ENCODE assay signal across 25 cellular contexts in genomic region chr9:82882133-82882532, GRCh38.
A peak's percentile ranks its signal among the peaks of the same experiment; 100 is the strongest.
DNase-seq lines count a peak whose midpoint lies in the region; ATAC-seq and TF ChIP-seq lines count a peak whose summit lies in the region.
"Had no signal": no experiment of that assay in that cellular context is flagged by ENCODE, and none has a peak within 500 bp of the region (broad histone marks: within the 10 kb centered on the region; RNA-seq: fewer than 3 reads in every experiment).

No MANE protein-coding gene starts in this region.

- H4K8ac ChIP-seq in mesenchymal stem cell (ENCODE audit: low read length) = no peak overlapping the region

- H2BK5ac ChIP-seq in mesenchymal stem cell (ENCODE audit: low read depth, low read length, poor library complexity, severe bottlenecking) = no peak overlapping the region

- 77 to 82% methylated on average over 1 of the region's 1 CpG for WGBS in GM23248 (ENCODE audit: low coverage in 1 of 2, low lambda C conversion rate in 2 of 2, missing lambda C conversion rate in 2 of 2), 2 experiments
- WGBS in endodermal cell (ENCODE audit: insufficient coverage in 1 of 2, insufficient read length in 1 of 2), 2 experiments = 92 to 100% methylated on average over 1 of the region's 1 CpG
- WGBS in mesenchymal stem cell = 100% methylated on average over 1 of the region's 1 CpG
- WGBS in testis, 2 donors = 100% methylated on average over 1 of the region's 1 CpG

- H3K36me3 ChIP-seq in GM23248 (ENCODE audit: low read depth) = no peaks in the 10 kb centered on the region
- H3K36me3 ChIP-seq in PC-3 (ENCODE audit: low read depth, low read length) = no peaks in the 10 kb centered on the region
- H3K36me3 ChIP-seq in endodermal cell (ENCODE audit: control insufficient read depth, insufficient read depth, low read length) = no peaks in the 10 kb centered on the region
- H3K36me3 ChIP-seq in mesenchymal stem cell (ENCODE audit: control insufficient read depth in 1 of 2, insufficient read depth in 2 of 2, low read depth in 1 of 2, low read length in 2 of 2) = no peaks in the 10 kb centered on the region
- no peaks in the 10 kb centered on the region for H3K36me3 ChIP-seq in testis (ENCODE audit: low read depth, missing control alignments)
- H3K36me3 ChIP-seq: esophagus muscularis mucosa, tibial artery had no signal

- H3K9me2 ChIP-seq in GM23248 (ENCODE audit: insufficient read depth) (no peaks in the 10 kb centered on the region), PC-3 (replicated peaks; ENCODE audit: low read length) (no peaks in the 10 kb centered on the region)

- no peaks in the 10 kb centered on the region for H3K9me3 Mint-ChIP-seq in endodermal cell
- H3K9me3 Mint-ChIP-seq: CD4-positive, alpha-beta T cell had no signal

- H4K91ac ChIP-seq in mesenchymal stem cell (ENCODE audit: low read length) = peak overlapping the region; percentile 30

- H3K27me3 ChIP-seq in GM23248 (replicated peaks; ENCODE audit: insufficient read depth) = no peaks in the 10 kb centered on the region; the same call in 1 of the 2 replicates
- no peaks in the 10 kb centered on the region for H3K27me3 ChIP-seq in PC-3 (ENCODE audit: low read length)
- H3K27me3 ChIP-seq in endodermal cell (ENCODE audit: control insufficient read depth, insufficient read depth, low read length, poor library complexity, severe bottlenecking) = no peaks in the 10 kb centered on the region
- H3K27me3 ChIP-seq in mesenchymal stem cell (ENCODE audit: control insufficient read depth in 1 of 2, insufficient read depth in 1 of 2, low read length in 2 of 2) = no peaks in the 10 kb centered on the region
- no peaks in the 10 kb centered on the region for H3K27me3 ChIP-seq in testis
- H3K27me3 ChIP-seq: esophagus muscularis mucosa, tibial artery had no signal

- CTCF ChIA-PET in PC-3 (lab: Charles Lee) = interaction anchor here (0.7 kb wide), 1 partner anchor 160 kb away, joined by 4 read pairs; no protein-coding TSS in a partner anchor

- H3K4me1 ChIP-seq in GM23248 (ENCODE audit: insufficient read depth) (no peaks in the 10 kb centered on the region), PC-3 (ENCODE audit: insufficient read depth, low read length) (peaks cover 9% of the 10 kb centered on the region), endodermal cell (ENCODE audit: control insufficient read depth, insufficient read depth, low read length) (no peaks in the 10 kb centered on the region), mesenchymal stem cell (ENCODE audit: control insufficient read depth, insufficient read depth, low read depth, low read length) (peaks cover 3% of the 10 kb centered on the region), testis (no peaks in the 10 kb centered on the region)
- H3K4me1 ChIP-seq: esophagus muscularis mucosa, tibial artery had no signal

- H2BK120ac ChIP-seq in mesenchymal stem cell (ENCODE audit: low read depth, low read length) = peak overlapping the region; percentile 29

- H3K4me3 Mint-ChIP-seq in endodermal cell = no peak overlapping the region
- H3K4me3 Mint-ChIP-seq: activated CD4-positive, alpha-beta T cell treated with anti-CD3 and anti-CD28 coated beads, Interleukin-2, amount 10 ng/mL, durations not matched to agents 7 days and 5 days; CD4-positive, alpha-beta T cell; immature natural killer cell; naive thymus-derived CD8-positive, alpha-beta T cell had no signal

- no peak overlapping the region for H3K4me2 ChIP-seq in GM23248 (ENCODE audit: unreplicated experiment)
- H3K4me2 ChIP-seq in PC-3 (ENCODE audit: low read length) = no peak overlapping the region
- no peak overlapping the region for H3K4me2 ChIP-seq in mesenchymal stem cell (ENCODE audit: low read length, poor library complexity, severe bottlenecking)

- H3K4ac ChIP-seq in mesenchymal stem cell (ENCODE audit: low read depth in 1 of 2, low read length in 2 of 2) = peak overlapping the region in 1 of 2 experiments; percentile 63

- in situ Hi-C loops in GM23248 (cut with MboI) = no loop called here

- peak overlapping the region; percentile 49 for H3K27ac Mint-ChIP-seq in endodermal cell
- H3K27ac Mint-ChIP-seq: activated CD4-positive, alpha-beta T cell treated with anti-CD3 and anti-CD28 coated beads, Interleukin-2, amount 10 ng/mL, durations not matched to agents 7 days and 5 days; CD4-positive, alpha-beta T cell; immature natural killer cell; naive thymus-derived CD8-positive, alpha-beta T cell had no signal

- H2BK15ac ChIP-seq in mesenchymal stem cell (ENCODE audit: low read depth, poor library complexity, severe bottlenecking) = no peak overlapping the region

- peaks cover 3% of the 10 kb centered on the region for H3K36me3 Mint-ChIP-seq in endodermal cell (ENCODE audit: low read depth)
- H3K36me3 Mint-ChIP-seq: immature natural killer cell; naive thymus-derived CD8-positive, alpha-beta T cell had no signal

- H3K18ac ChIP-seq in mesenchymal stem cell (ENCODE audit: low read depth in 1 of 2, low read length in 2 of 2) = peak overlapping the region; percentile 77 to 87

- peak overlapping the region; percentile 50 to 93 for H2BK12ac ChIP-seq in mesenchymal stem cell (ENCODE audit: low read length in 2 of 2)

- DNase-seq in GM23248 = peak; percentile 8
- DNase-seq in PC-3 = peak; percentile 41
- no peak for DNase-seq in endodermal cell
- DNase-seq in mesenchymal stem cell = peak; percentile 43
- no peak for DNase-seq in T-helper 9 cell
- DNase-seq in testis = no peak
- no peak for DNase-seq in ecto neural progenitor cell (ENCODE audit: low spot score)
- DNase-seq: activated CD4-positive, alpha-beta T cell treated with anti-CD3 and anti-CD28 coated beads, Interleukin-2, amount 10 ng/mL, durations not matched to agents 7 days and 5 days; activated CD8-positive, alpha-beta memory T cell treated with anti-CD3 and anti-CD28 coated beads, Interleukin-2, amount 50 U/mL, for 48 hours; activated effector memory CD4-positive, alpha-beta T cell treated with Interleukin-2 at 50 U/mL for 16 hours; caudate nucleus; CD4-positive, alpha-beta T cell; DMS153; head of caudate nucleus; immature natural killer cell; naive thymus-derived CD8-positive, alpha-beta T cell; NCI-H1048; NCI-H2081 treated with DMSO at 0.1 percent for 48 hours; NCI-H524; stimulated activated naive CD4-positive, alpha-beta T cell; T-helper 1 cell; tibial artery had no signal

- no peak overlapping the region for H2AK5ac ChIP-seq in mesenchymal stem cell (ENCODE audit: low read length, severe bottlenecking)

- H3K27me3 Mint-ChIP-seq in endodermal cell (ENCODE audit: insufficient read depth) = peaks cover 4% of the 10 kb centered on the region
- H3K27me3 Mint-ChIP-seq: activated CD4-positive, alpha-beta T cell treated with anti-CD3 and anti-CD28 coated beads, Interleukin-2, amount 10 ng/mL, durations not matched to agents 7 days and 5 days; CD4-positive, alpha-beta T cell had no signal

- TF ChIP-seq CTCF in PC-3 (conservative IDR thresholded peaks at IDR 0.05; ENCODE audit: low read depth, low read length) (no peak), endodermal cell (conservative IDR thresholded peaks at IDR 0.05) (no peak), testis (IDR thresholded peaks at IDR 0.05) (no peak)

- peaks cover 49% of the 10 kb centered on the region for H3K4me1 Mint-ChIP-seq in endodermal cell
- H3K4me1 Mint-ChIP-seq: activated CD4-positive, alpha-beta T cell treated with anti-CD3 and anti-CD28 coated beads, Interleukin-2, amount 10 ng/mL, durations not matched to agents 7 days and 5 days; immature natural killer cell; naive thymus-derived CD8-positive, alpha-beta T cell had no signal

- H3K23ac ChIP-seq in mesenchymal stem cell (ENCODE audit: low read length in 2 of 2) = no peak overlapping the region

- H3K27ac ChIP-seq in GM23248 (no peak overlapping the region), PC-3 (ENCODE audit: low read length) (no peak overlapping the region), endodermal cell (ENCODE audit: low read depth, low read length) (no peak overlapping the region), mesenchymal stem cell (ENCODE audit: low read length, poor library complexity, severe bottlenecking) (no peak overlapping the region), testis (no peak overlapping the region)
- H3K27ac ChIP-seq: esophagus muscularis mucosa, tibial artery had no signal

- H2AFZ ChIP-seq in GM23248 (no peak overlapping the region), PC-3 (ENCODE audit: low read length) (no peak overlapping the region), mesenchymal stem cell (ENCODE audit: low read depth, low read length) (no peak overlapping the region)

- H3K79me1 ChIP-seq in mesenchymal stem cell (replicated peaks; ENCODE audit: low read length, poor library complexity, severe bottlenecking) = no peaks in the 10 kb centered on the region

- H3F3A ChIP-seq in GM23248 (ENCODE audit: insufficient read depth) (no peaks in the 10 kb centered on the region), PC-3 (ENCODE audit: low read length, unreplicated experiment) (no peaks in the 10 kb centered on the region)

- no peak for TF ChIP-seq POLR2A in testis (IDR thresholded peaks at IDR 0.05)
- no peak for TF ChIP-seq POLR2A in GM18505 (IDR thresholded peaks at IDR 0.05; ENCODE audit: borderline replicate concordance, extremely low read depth, insufficient read depth, insufficient read length)

- ATAC-seq in PC-3 = no peak
- no peak for ATAC-seq in GM18505 (IDR thresholded peaks at IDR 0.05; ENCODE audit: unreplicated experiment)
- ATAC-seq: naive thymus-derived CD8-positive, alpha-beta T cell; Right ventricle myocardium inferior had no signal

- intact Hi-C loops in PC-3 (cut with micrococcal nuclease) (no loop called here), testis (cut with DNase I; ENCODE audit: low total_unique reads) (no loop called here)

- H3K9me3 ChIP-seq in GM23248 (ENCODE audit: low read depth) (no peaks in the 10 kb centered on the region), PC-3 (ENCODE audit: low read length) (no peaks in the 10 kb centered on the region), endodermal cell (ENCODE audit: control insufficient read depth, low read length) (no peaks in the 10 kb centered on the region), mesenchymal stem cell (ENCODE audit: control insufficient read depth, low read length) (no peaks in the 10 kb centered on the region), testis (no peaks in the 10 kb centered on the region)
- H3K9me3 ChIP-seq: esophagus muscularis mucosa, tibial artery had no signal

- no peaks in the 10 kb centered on the region for H4K20me1 ChIP-seq in GM23248 (ENCODE audit: insufficient read depth)
- no peaks in the 10 kb centered on the region for H4K20me1 ChIP-seq in PC-3 (ENCODE audit: low read length)

- H3K14ac ChIP-seq in mesenchymal stem cell (ENCODE audit: low read length in 2 of 2) = no peak overlapping the region

- H3K79me2 ChIP-seq in GM23248 (ENCODE audit: insufficient read depth) (no peaks in the 10 kb centered on the region), PC-3 (ENCODE audit: low read length) (no peaks in the 10 kb centered on the region)

- H3K9ac ChIP-seq in GM23248 = no peak overlapping the region
- no peak overlapping the region for H3K9ac ChIP-seq in PC-3 (ENCODE audit: low read length)
- no peak overlapping the region for H3K9ac ChIP-seq in endodermal cell (ENCODE audit: extremely low read depth, low read length, poor library complexity, severe bottlenecking)
- no peak overlapping the region for H3K9ac ChIP-seq in mesenchymal stem cell (ENCODE audit: low read length)

- no TSS peak for BruUV-seq in PC-3 (replicated peaks; lab: Mats Ljungman, UMichigan)

- POLR2A ChIA-PET in PC-3 (lab: Charles Lee; ENCODE audit: unreplicated experiment) = no interaction called here

- H3K4me3 ChIP-seq in GM23248 (no peak overlapping the region), PC-3 (ENCODE audit: low read length) (no peak overlapping the region), endodermal cell (ENCODE audit: low read length) (no peak overlapping the region), mesenchymal stem cell (ENCODE audit: insufficient read depth in 1 of 2, low read depth in 1 of 2, low read length in 2 of 2) (no peak overlapping the region), testis (no peak overlapping the region)
- H3K4me3 ChIP-seq: esophagus muscularis mucosa, tibial artery had no signal

Comparison
In these comparisons a context has a peak if more than half of its experiments do, and no peak if none do; other contexts are left out.
1. DNase-seq: peak in GM23248 (single experiment), PC-3 (single experiment) and mesenchymal stem cell (single experiment); none in endodermal cell (single experiment), T-helper 9 cell (single experiment), testis (single experiment) and ecto neural progenitor cell (single experiment).